26 cellular contexts compared by ENCODE assay signal in the genomic region with DNA sequence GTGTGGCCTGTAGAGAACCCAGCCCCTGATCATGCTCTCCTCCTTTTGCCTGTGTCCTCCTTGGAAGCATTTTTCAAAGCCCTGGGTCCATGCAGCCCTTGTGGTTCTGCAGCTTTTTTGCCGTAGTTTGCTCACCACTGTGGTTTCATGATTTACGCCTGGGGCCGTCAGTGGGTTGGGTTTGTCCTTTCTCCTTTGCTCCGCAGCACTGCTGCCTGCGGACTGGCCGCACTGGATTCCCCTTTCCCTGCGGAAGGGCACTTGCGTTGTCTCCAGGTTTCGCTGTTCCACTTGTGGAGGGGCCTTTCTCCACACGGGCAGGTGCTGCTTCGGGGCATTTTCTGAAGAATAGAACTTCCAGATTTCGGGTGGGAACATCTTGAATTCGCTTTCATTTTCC.
A peak's percentile ranks its signal among the peaks of the same experiment; 100 is the strongest.
DNase-seq lines count a peak whose midpoint lies in the region; ATAC-seq and TF ChIP-seq lines count a peak whose summit lies in the region.
"Had no signal": no experiment of that assay in that cellular context is flagged by ENCODE, and none has a peak within 500 bp of the region (broad histone marks: within the 10 kb centered on the region; RNA-seq: fewer than 3 reads in every experiment).

No MANE protein-coding gene starts in this region.

- intact Hi-C loops in activated CD4-positive, alpha-beta T cell treated with anti-CD3 and anti-CD28 coated beads, Interleukin-2, amount 10 ng/mL, durations not matched to agents 24 days and 14 days (cut with micrococcal nuclease), result no loop called here
- intact Hi-C loops in lower lobe of right lung (cut with DNase I), result no loop called here

- no peaks in the 10 kb centered on the region for H3K36me3 ChIP-seq in lower lobe of right lung
- H3K36me3 ChIP-seq: spleen had no signal

- no peak for TF ChIP-seq CTCF in lower lobe of right lung (IDR thresholded peaks at IDR 0.05)

- peaks cover 3% of the 10 kb centered on the region for H3K4me1 Mint-ChIP-seq in activated CD4-positive, alpha-beta T cell treated with anti-CD3 and anti-CD28 coated beads, Interleukin-2, amount 10 ng/mL, durations not matched to agents 24 days and 14 days
- peaks cover 0 to 7% (median 7%) of the 10 kb centered on the region in 3 donors for H3K4me1 Mint-ChIP-seq in T-cell
- H3K4me1 Mint-ChIP-seq: CD14-positive monocyte; stimulated activated effector memory CD8-positive, alpha-beta T cell treated with anti-CD3 and anti-CD28 coated beads, Interleukin-12 subunit alpha, Interleukin-12 subunit beta, amount 100 ng/mL, for 72 hours; T-helper 17 cell had no signal

- H3K4me3 Mint-ChIP-seq in activated CD4-positive, alpha-beta T cell treated with anti-CD3 and anti-CD28 coated beads, Interleukin-2, amount 10 ng/mL, durations not matched to agents 24 days and 14 days, result peak overlapping the region; percentile 52
- peak overlapping the region in 2 of 3 donors; percentile 5 to 42 for H3K4me3 Mint-ChIP-seq in T-cell
- H3K4me3 Mint-ChIP-seq: activated CD4-positive, alpha-beta T cell treated with anti-CD3 and anti-CD28 coated beads for 36 hours; activated CD8-positive, alpha-beta memory T cell treated with anti-CD3 and anti-CD28 coated beads, Interleukin-2, amount 10 ng/mL, durations not matched to agents 7 days and 5 days; nephron progenitor cell; stimulated activated effector memory CD8-positive, alpha-beta T cell treated with anti-CD3 and anti-CD28 coated beads, Interleukin-12 subunit alpha, Interleukin-12 subunit beta, amount 100 ng/mL, for 72 hours; T-helper 17 cell had no signal

- DNase-seq in activated CD4-positive, alpha-beta T cell treated with anti-CD3 and anti-CD28 coated beads, Interleukin-2, amount 10 ng/mL, durations not matched to agents 24 days and 14 days, result no peak
- no peak for DNase-seq in activated CD4-positive, alpha-beta T cell treated with anti-CD3 and anti-CD28 coated beads for 4 hours
- DNase-seq in EL (peak; percentile 1), T-cell (no peak), lower lobe of right lung (peak; percentile 4)
- no peak for DNase-seq in activated naive CD4-positive, alpha-beta T cell treated with anti-CD3 and anti-CD28 coated beads, Interleukin-2, amount 50 U/mL, for 72 hours (ENCODE audit: low spot score in 2 of 2)
- DNase-seq: activated CD4-positive, alpha-beta T cell treated with anti-CD3 and anti-CD28 coated beads for 36 hours; activated CD8-positive, alpha-beta memory T cell treated with anti-CD3 and anti-CD28 coated beads, Interleukin-2, amount 10 ng/mL, durations not matched to agents 7 days and 5 days; activated naive CD4-positive, alpha-beta T cell treated with anti-CD3 and anti-CD28 coated beads, Interleukin-2, amount 50 U/mL, for 16 hours; cerebellar nuclear complex; effector CD4-positive, alpha-beta T cell; foreskin fibroblast; GOT3; MV-4-11; nephron progenitor cell; spleen; stimulated activated CD4-positive, alpha-beta T cell treated with anti-CD3 and anti-CD28 coated beads, Interleukin-2, amount 100 ng/mL, for 48 hours; T-helper 17 cell had no signal

- no peak overlapping the region for H3K4me3 ChIP-seq in lower lobe of right lung
- H3K4me3 ChIP-seq: spleen had no signal

- no peaks in the 10 kb centered on the region for H3K36me3 Mint-ChIP-seq in activated CD4-positive, alpha-beta T cell treated with anti-CD3 and anti-CD28 coated beads, Interleukin-2, amount 10 ng/mL, durations not matched to agents 24 days and 14 days (ENCODE audit: low read depth)
- H3K36me3 Mint-ChIP-seq in T-cell, result peaks cover 3% of the 10 kb centered on the region
- peaks cover 18 to 19% of the 10 kb centered on the region in 2 donors for H3K36me3 Mint-ChIP-seq in activated naive CD4-positive, alpha-beta T cell treated with anti-CD3 and anti-CD28 coated beads, Interleukin-2, amount 50 U/mL, for 72 hours
- H3K36me3 Mint-ChIP-seq: CD14-positive monocyte; stimulated activated effector memory CD8-positive, alpha-beta T cell treated with anti-CD3 and anti-CD28 coated beads, Interleukin-12 subunit alpha, Interleukin-12 subunit beta, amount 100 ng/mL, for 72 hours had no signal

- H3K27me3 Mint-ChIP-seq in activated CD4-positive, alpha-beta T cell treated with anti-CD3 and anti-CD28 coated beads, Interleukin-2, amount 10 ng/mL, durations not matched to agents 24 days and 14 days, result peaks cover 11% of the 10 kb centered on the region
- H3K27me3 Mint-ChIP-seq in T-cell, result peaks cover 17 to 20% of the 10 kb centered on the region in 2 donors
- H3K27me3 Mint-ChIP-seq: T-helper 17 cell had no signal

- POLR2A ChIA-PET in T-cell (lab: Charles Lee), result no interaction called here

- CTCF ChIA-PET in T-cell (lab: Charles Lee), result no interaction called here

- peaks cover 5% of the 10 kb centered on the region for H3K4me1 ChIP-seq in lower lobe of right lung

- H3K9me3 Mint-ChIP-seq in activated CD4-positive, alpha-beta T cell treated with anti-CD3 and anti-CD28 coated beads, Interleukin-2, amount 10 ng/mL, durations not matched to agents 24 days and 14 days, result peaks cover 12% of the 10 kb centered on the region
- peaks cover 7 to 15% (median 14%) of the 10 kb centered on the region in 3 donors for H3K9me3 Mint-ChIP-seq in T-cell
- H3K9me3 Mint-ChIP-seq in activated naive CD4-positive, alpha-beta T cell treated with anti-CD3 and anti-CD28 coated beads, Interleukin-2, amount 50 U/mL, for 72 hours, result peaks cover 13 to 14% of the 10 kb centered on the region in 2 donors

- no peak for ATAC-seq in T-cell (replicated peaks in 1 of 4)
- ATAC-seq in lower lobe of right lung, result no peak
- ATAC-seq in GM19035 (IDR thresholded peaks at IDR 0.05; ENCODE audit: unreplicated experiment), result no peak
- no peak for ATAC-seq in activated naive CD4-positive, alpha-beta T cell treated with anti-CD3 and anti-CD28 coated beads, Interleukin-2, amount 50 U/mL, for 72 hours
- no peak for ATAC-seq in GM19328 (IDR thresholded peaks at IDR 0.05; ENCODE audit: unreplicated experiment)
- ATAC-seq: activated CD4-positive, alpha-beta T cell treated with anti-CD3 and anti-CD28 coated beads for 36 hours; activated CD8-positive, alpha-beta memory T cell treated with anti-CD3 and anti-CD28 coated beads, Interleukin-2, amount 10 ng/mL, durations not matched to agents 7 days and 5 days; Panc1; right cardiac atrium; stimulated activated effector memory CD8-positive, alpha-beta T cell treated with anti-CD3 and anti-CD28 coated beads, Interleukin-12 subunit alpha, Interleukin-12 subunit beta, amount 100 ng/mL, for 72 hours; T-helper 17 cell had no signal

- H3K27ac ChIP-seq in lower lobe of right lung, result no peak overlapping the region
- H3K27ac ChIP-seq: epithelial cell of prostate, KMS-11, spleen had no signal

- H3K27me3 ChIP-seq in lower lobe of right lung (ENCODE audit: low read depth), result peaks cover 17% of the 10 kb centered on the region

- no peaks in the 10 kb centered on the region for H3K9me3 ChIP-seq in lower lobe of right lung

- no peak overlapping the region for H3K27ac Mint-ChIP-seq in activated CD4-positive, alpha-beta T cell treated with anti-CD3 and anti-CD28 coated beads, Interleukin-2, amount 10 ng/mL, durations not matched to agents 24 days and 14 days
- H3K27ac Mint-ChIP-seq in T-cell, result no peak overlapping the region
- H3K27ac Mint-ChIP-seq in activated naive CD4-positive, alpha-beta T cell treated with anti-CD3 and anti-CD28 coated beads, Interleukin-2, amount 50 U/mL, for 72 hours, result no peak overlapping the region
- H3K27ac Mint-ChIP-seq: activated CD4-positive, alpha-beta T cell treated with anti-CD3 and anti-CD28 coated beads for 36 hours; activated CD8-positive, alpha-beta memory T cell treated with anti-CD3 and anti-CD28 coated beads, Interleukin-2, amount 10 ng/mL, durations not matched to agents 7 days and 5 days; nephron progenitor cell; stimulated activated effector memory CD8-positive, alpha-beta T cell treated with anti-CD3 and anti-CD28 coated beads, Interleukin-12 subunit alpha, Interleukin-12 subunit beta, amount 100 ng/mL, for 72 hours; T-helper 17 cell had no signal

Comparison
In these comparisons a context has a peak if more than half of its experiments do, and no peak if none do; other contexts are left out.
1. DNase-seq: peak in EL (single experiment) and lower lobe of right lung (single experiment); none in activated CD4-positive, alpha-beta T cell treated with anti-CD3 and anti-CD28 coated beads, Interleukin-2, amount 10 ng/mL, durations not matched to agents 24 days and 14 days (single experiment), activated CD4-positive, alpha-beta T cell treated with anti-CD3 and anti-CD28 coated beads for 4 hours (0 of 2), T-cell (0 of 34) and activated naive CD4-positive, alpha-beta T cell treated with anti-CD3 and anti-CD28 coated beads, Interleukin-2, amount 50 U/mL, for 72 hours (0 of 2).